In genomic region chr6:137793805-137794508, GRCh38 we compare ENCODE assay signal across 14 cellular contexts.
DNase-seq lines count a peak whose midpoint lies in the region; ATAC-seq and TF ChIP-seq lines count a peak whose summit lies in the region.
"Had no signal": no experiment of that assay in that cellular context is flagged by ENCODE, and none has a peak within 500 bp of the region (broad histone marks: within the 10 kb centered on the region; RNA-seq: fewer than 3 reads in every experiment).

No MANE protein-coding gene starts in this region.

- no peaks in the 10 kb centered on the region for H3K36me3 Mint-ChIP-seq in stimulated activated naive CD8-positive, alpha-beta T cell treated with anti-CD3 and anti-CD28 coated beads, Interleukin-15, Interleukin-2, amounts not matched to agents 100 ng/mL and 50 ng/mL, for 24 hours (ENCODE audit: low read depth)
- no peaks in the 10 kb centered on the region for H3K36me3 Mint-ChIP-seq in activated CD8-positive, alpha-beta T cell treated with anti-CD3 and anti-CD28 coated beads for 36 hours (ENCODE audit: low read depth)
- H3K36me3 Mint-ChIP-seq in mesothelial cell of epicardium = no peaks in the 10 kb centered on the region
- H3K36me3 Mint-ChIP-seq: naive B cell had no signal

- no peak for TF ChIP-seq CTCF in activated CD8-positive, alpha-beta T cell treated with anti-CD3 and anti-CD28 coated beads for 36 hours (IDR thresholded peaks at IDR 0.05)
- TF ChIP-seq CTCF in mesothelial cell of epicardium (IDR thresholded peaks at IDR 0.05; ENCODE audit: unreplicated experiment) (no peak), heart right ventricle (IDR thresholded peaks at IDR 0.05) (no peak)

- peak overlapping the region; percentile 12 for H3K4me3 Mint-ChIP-seq in stimulated activated naive CD8-positive, alpha-beta T cell treated with anti-CD3 and anti-CD28 coated beads, Interleukin-15, Interleukin-2, amounts not matched to agents 100 ng/mL and 50 ng/mL, for 24 hours
- peak overlapping the region in 1 of 2 donors; percentile 21 for H3K4me3 Mint-ChIP-seq in stimulated activated naive CD8-positive, alpha-beta T cell treated with anti-CD3 and anti-CD28 coated beads, Interleukin-15, amount 100 ng/mL, for 72 hours
- H3K4me3 Mint-ChIP-seq in activated CD8-positive, alpha-beta T cell treated with anti-CD3 and anti-CD28 coated beads for 36 hours = no peak overlapping the region
- no peak overlapping the region for H3K4me3 Mint-ChIP-seq in mesothelial cell of epicardium
- H3K4me3 Mint-ChIP-seq: naive B cell had no signal

- H3K4me1 Mint-ChIP-seq in stimulated activated naive CD8-positive, alpha-beta T cell treated with anti-CD3 and anti-CD28 coated beads, Interleukin-15, Interleukin-2, amounts not matched to agents 100 ng/mL and 50 ng/mL, for 24 hours (ENCODE audit: low read depth) = peaks cover 93% of the 10 kb centered on the region
- H3K4me1 Mint-ChIP-seq in stimulated activated naive CD8-positive, alpha-beta T cell treated with anti-CD3 and anti-CD28 coated beads, Interleukin-15, amount 100 ng/mL, for 72 hours = peaks cover 88% of the 10 kb centered on the region
- H3K4me1 Mint-ChIP-seq in activated CD8-positive, alpha-beta T cell treated with anti-CD3 and anti-CD28 coated beads for 36 hours (ENCODE audit: low read depth) = peaks cover 71% of the 10 kb centered on the region
- H3K4me1 Mint-ChIP-seq in mesothelial cell of epicardium = peaks cover 24% of the 10 kb centered on the region

- 87 to 90% methylated on average over 8 of the region's 8 CpGs for WGBS in heart right ventricle, 2 donors

- DNase-seq in stimulated activated naive CD8-positive, alpha-beta T cell treated with anti-CD3 and anti-CD28 coated beads, Interleukin-15, amount 100 ng/mL, for 72 hours = no peak
- no peak for DNase-seq in activated CD8-positive, alpha-beta T cell treated with anti-CD3 and anti-CD28 coated beads for 36 hours
- DNase-seq in mesothelial cell of epicardium (ENCODE audit: low spot score in 2 of 2, unreplicated experiment in 2 of 2) = no peak
- no peak for DNase-seq in NCI-H2029 (lab: John Stamatoyannopoulos, UW)
- no peak for DNase-seq in cerebellar nuclear complex (lab: John Stamatoyannopoulos, UW)
- no peak for DNase-seq in heart right ventricle
- DNase-seq: activated naive CD4-positive, alpha-beta T cell treated with anti-CD3 and anti-CD28 coated beads, Interleukin-2, amount 50 U/mL, for 16 hours; activated T-cell treated with anti-CD3 and anti-CD28 coated beads for 4 hours; body of pancreas; naive B cell; NCI-H1105; NCI-H2081; sigmoid colon had no signal

- peaks cover 3% of the 10 kb centered on the region for H3K9me3 Mint-ChIP-seq in stimulated activated naive CD8-positive, alpha-beta T cell treated with anti-CD3 and anti-CD28 coated beads, Interleukin-15, Interleukin-2, amounts not matched to agents 100 ng/mL and 50 ng/mL, for 24 hours
- no peaks in the 10 kb centered on the region for H3K9me3 Mint-ChIP-seq in stimulated activated naive CD8-positive, alpha-beta T cell treated with anti-CD3 and anti-CD28 coated beads, Interleukin-15, amount 100 ng/mL, for 72 hours
- peaks cover 3% of the 10 kb centered on the region for H3K9me3 Mint-ChIP-seq in activated CD8-positive, alpha-beta T cell treated with anti-CD3 and anti-CD28 coated beads for 36 hours
- no peaks in the 10 kb centered on the region for H3K9me3 Mint-ChIP-seq in mesothelial cell of epicardium
- H3K9me3 Mint-ChIP-seq: naive B cell had no signal

- no peak overlapping the region for H3K4me3 ChIP-seq in heart right ventricle
- H3K4me3 ChIP-seq: body of pancreas, sigmoid colon had no signal

- no peaks in the 10 kb centered on the region for H3K27me3 ChIP-seq in heart right ventricle
- H3K27me3 ChIP-seq: body of pancreas, sigmoid colon had no signal

- POLR2A ChIA-PET in activated CD8-positive, alpha-beta T cell treated with anti-CD3 and anti-CD28 coated beads for 36 hours (lab: Charles Lee) = interaction anchor here (1.0 to 1.7 kb wide), 3 partner anchors 19 to 76 kb away, joined by 3 to 9 read pairs (median 3); no protein-coding TSS in a partner anchor

- H3K9me3 ChIP-seq in heart right ventricle = no peaks in the 10 kb centered on the region
- H3K9me3 ChIP-seq: body of pancreas, sigmoid colon had no signal

- CTCF ChIA-PET in activated CD8-positive, alpha-beta T cell treated with anti-CD3 and anti-CD28 coated beads for 36 hours (lab: Charles Lee) = interaction anchor here (0.8 to 12.2 kb wide), 5 partner anchors 10 to 86 kb away, joined by 3 to 221 read pairs (median 12); partner anchors contain the start of gene TNFAIP3

- H3K36me3 ChIP-seq in heart right ventricle = no peaks in the 10 kb centered on the region
- H3K36me3 ChIP-seq: sigmoid colon had no signal

- H3K4me1 ChIP-seq in heart right ventricle = peaks cover 0 to 42% (median 6%) of the 10 kb centered on the region in 9 donors
- H3K4me1 ChIP-seq: body of pancreas had no signal

- intact Hi-C loops in activated CD8-positive, alpha-beta T cell treated with anti-CD3 and anti-CD28 coated beads for 36 hours (cut with micrococcal nuclease) = loop anchor here (5.0 kb wide), 1 partner anchor 38 kb away; no protein-coding TSS in a partner anchor
- intact Hi-C loops in heart right ventricle (cut with DNase I) = loop anchor here in 2 of 10 donors (5.0 to 10.0 kb wide), 2 partner anchors 87 to 151 kb away; no protein-coding TSS in a partner anchor

- peak overlapping the region; percentile 60 for H3K27ac Mint-ChIP-seq in stimulated activated naive CD8-positive, alpha-beta T cell treated with anti-CD3 and anti-CD28 coated beads, Interleukin-15, Interleukin-2, amounts not matched to agents 100 ng/mL and 50 ng/mL, for 24 hours
- H3K27ac Mint-ChIP-seq in stimulated activated naive CD8-positive, alpha-beta T cell treated with anti-CD3 and anti-CD28 coated beads, Interleukin-15, amount 100 ng/mL, for 72 hours = no peak overlapping the region
- peak overlapping the region; percentile 72 for H3K27ac Mint-ChIP-seq in activated CD8-positive, alpha-beta T cell treated with anti-CD3 and anti-CD28 coated beads for 36 hours
- H3K27ac Mint-ChIP-seq in mesothelial cell of epicardium = peak overlapping the region; percentile 89

- H3K27ac ChIP-seq in heart right ventricle = no peak overlapping the region
- H3K27ac ChIP-seq: body of pancreas, sigmoid colon had no signal

- no peaks in the 10 kb centered on the region for H3K27me3 Mint-ChIP-seq in stimulated activated naive CD8-positive, alpha-beta T cell treated with anti-CD3 and anti-CD28 coated beads, Interleukin-15, Interleukin-2, amounts not matched to agents 100 ng/mL and 50 ng/mL, for 24 hours
- H3K27me3 Mint-ChIP-seq in stimulated activated naive CD8-positive, alpha-beta T cell treated with anti-CD3 and anti-CD28 coated beads, Interleukin-15, amount 100 ng/mL, for 72 hours = no peaks in the 10 kb centered on the region
- no peaks in the 10 kb centered on the region for H3K27me3 Mint-ChIP-seq in activated CD8-positive, alpha-beta T cell treated with anti-CD3 and anti-CD28 coated beads for 36 hours
- H3K27me3 Mint-ChIP-seq in mesothelial cell of epicardium (ENCODE audit: low read depth) = no peaks in the 10 kb centered on the region
- H3K27me3 Mint-ChIP-seq: naive B cell had no signal

- no peak for ATAC-seq in stimulated activated naive CD8-positive, alpha-beta T cell treated with anti-CD3 and anti-CD28 coated beads, Interleukin-15, amount 100 ng/mL, for 72 hours
- no peak for ATAC-seq in activated CD8-positive, alpha-beta T cell treated with anti-CD3 and anti-CD28 coated beads for 36 hours
- no peak for ATAC-seq in heart right ventricle
- ATAC-seq: body of pancreas had no signal

Comparison
In these comparisons a context has a peak if more than half of its experiments do, and no peak if none do; other contexts are left out.
1. H3K27ac Mint-ChIP-seq: peak in stimulated activated naive CD8-positive, alpha-beta T cell treated with anti-CD3 and anti-CD28 coated beads, Interleukin-15, Interleukin-2, amounts not matched to agents 100 ng/mL and 50 ng/mL, for 24 hours (single experiment), activated CD8-positive, alpha-beta T cell treated with anti-CD3 and anti-CD28 coated beads for 36 hours (single experiment) and mesothelial cell of epicardium (single experiment); none in stimulated activated naive CD8-positive, alpha-beta T cell treated with anti-CD3 and anti-CD28 coated beads, Interleukin-15, amount 100 ng/mL, for 72 hours (0 of 2).